ENCODE assay signal across 8 cellular contexts in genomic region chr6:44593539-44593944, GRCh38.
A peak's percentile ranks its signal among the peaks of the same experiment; 100 is the strongest.
DNase-seq lines count a peak whose midpoint lies in the region; ATAC-seq and TF ChIP-seq lines count a peak whose summit lies in the region.

No MANE protein-coding gene starts in this region.

- POLR2A ChIA-PET in activated CD8-positive, alpha-beta T cell treated with anti-CD3 and anti-CD28 coated beads, Interleukin-2, amount 10 ng/mL, durations not matched to agents 7 days and 5 days (lab: Charles Lee) = no interaction called here

- peaks cover 2% of the 10 kb centered on the region for H3K4me1 Mint-ChIP-seq in activated CD8-positive, alpha-beta T cell treated with anti-CD3 and anti-CD28 coated beads, Interleukin-2, amount 10 ng/mL, durations not matched to agents 7 days and 5 days (ENCODE audit: low read depth)

- H3K27ac Mint-ChIP-seq in activated CD8-positive, alpha-beta T cell treated with anti-CD3 and anti-CD28 coated beads, Interleukin-2, amount 10 ng/mL, durations not matched to agents 7 days and 5 days = no peak overlapping the region

- CTCF ChIA-PET in activated CD8-positive, alpha-beta T cell treated with anti-CD3 and anti-CD28 coated beads, Interleukin-2, amount 10 ng/mL, durations not matched to agents 7 days and 5 days (lab: Charles Lee) = interaction anchor here (0.6 to 2.0 kb wide), 20 partner anchors 8 to 1331 kb away, joined by 3 to 13 read pairs (median 3); no protein-coding TSS in a partner anchor

- H3K9me3 Mint-ChIP-seq in activated CD8-positive, alpha-beta T cell treated with anti-CD3 and anti-CD28 coated beads, Interleukin-2, amount 10 ng/mL, durations not matched to agents 7 days and 5 days (ENCODE audit: insufficient read depth) = no peaks in the 10 kb centered on the region

- H3K4me3 ChIP-seq in fibroblast of the aortic adventitia (ENCODE audit: low read depth, low read length) = no peak overlapping the region

- TF ChIP-seq CTCF in fibroblast of the aortic adventitia (IDR thresholded peaks at IDR 0.05; ENCODE audit: insufficient read depth, low read length) = peak; percentile 56

- peaks cover 9% of the 10 kb centered on the region for H3K27me3 Mint-ChIP-seq in activated CD8-positive, alpha-beta T cell treated with anti-CD3 and anti-CD28 coated beads, Interleukin-2, amount 10 ng/mL, durations not matched to agents 7 days and 5 days (ENCODE audit: low read depth)

- DNase-seq in COR-L47 (lab: John Stamatoyannopoulos, UW) = peak; percentile 56
- DNase-seq in NCI-H82 (lab: John Stamatoyannopoulos, UW) = peak; percentile 93
- peak; percentile 76 for DNase-seq in activated CD8-positive, alpha-beta T cell treated with anti-CD3 and anti-CD28 coated beads, Interleukin-2, amount 10 ng/mL, durations not matched to agents 7 days and 5 days
- peak; percentile 73 for DNase-seq in fibroblast of the aortic adventitia (ENCODE audit: low read depth)
- peak; percentile 25 for DNase-seq in retina
- no peak for DNase-seq in hippocampal formation (lab: John Stamatoyannopoulos, UW)

- ATAC-seq in HG02870 (IDR thresholded peaks at IDR 0.05; ENCODE audit: unreplicated experiment) = peak; percentile 45
- ATAC-seq in activated CD8-positive, alpha-beta T cell treated with anti-CD3 and anti-CD28 coated beads, Interleukin-2, amount 10 ng/mL, durations not matched to agents 7 days and 5 days = peak; percentile 70
- ATAC-seq in HG02571 (IDR thresholded peaks at IDR 0.05; ENCODE audit: unreplicated experiment) = no peak

- no peak overlapping the region for H3K4me3 Mint-ChIP-seq in activated CD8-positive, alpha-beta T cell treated with anti-CD3 and anti-CD28 coated beads, Interleukin-2, amount 10 ng/mL, durations not matched to agents 7 days and 5 days

- H3K36me3 Mint-ChIP-seq in activated CD8-positive, alpha-beta T cell treated with anti-CD3 and anti-CD28 coated beads, Interleukin-2, amount 10 ng/mL, durations not matched to agents 7 days and 5 days (ENCODE audit: low read depth) = no peaks in the 10 kb centered on the region

Comparison
In these comparisons a context has a peak if more than half of its experiments do, and no peak if none do; other contexts are left out.
1. DNase-seq: peak in COR-L47 (single experiment), NCI-H82 (single experiment), activated CD8-positive, alpha-beta T cell treated with anti-CD3 and anti-CD28 coated beads, Interleukin-2, amount 10 ng/mL, durations not matched to agents 7 days and 5 days (single experiment), fibroblast of the aortic adventitia (single experiment) and retina (single experiment); none in hippocampal formation (0 of 2).